Comparison of ENCODE assay signal across 8 cellular contexts in genomic region chr2:180980185-180980942, GRCh38. TPM values are rescaled to one million over a fixed set of nuclear protein-coding genes. Genes with fewer than 3 reads are reported as not detected.
DNase-seq lines count a peak whose midpoint lies in the region; ATAC-seq and TF ChIP-seq lines count a peak whose summit lies in the region.

UBE2E3 (plus strand) TSS chr2:180980605; CDS start chr2:180982043, 1,438 bp downstream.

- H3K9me3 Mint-ChIP-seq in IgD-negative memory B cell: peaks cover 0 to 2% (median 0%) of the 10 kb centered on the region in 3 donors

- peak within 1 kb of the TSS; percentile 97 for H3K27ac ChIP-seq in SJSA1
- H3K27ac ChIP-seq in neuronal stem cell (replicated peaks; ENCODE audit: low read length): peak within 1 kb of the TSS; percentile 62

- H2BK15ac ChIP-seq in neuronal stem cell (ENCODE audit: low read length): no peak within 1 kb of the TSS

- peak within 1 kb of the TSS; percentile 90 to 95 (median 93) for H3K27ac Mint-ChIP-seq in IgD-negative memory B cell

- H3K14ac ChIP-seq in neuronal stem cell (ENCODE audit: low read length): no peak within 1 kb of the TSS

- peak; percentile 79 for ATAC-seq in GM21526 (IDR thresholded peaks at IDR 0.05; ENCODE audit: low FRiP score, unreplicated experiment)

- peak within 1 kb of the TSS; percentile 92 for H3K18ac ChIP-seq in neuronal stem cell (ENCODE audit: low read length)

- no peak within 1 kb of the TSS for H2AK5ac ChIP-seq in neuronal stem cell (ENCODE audit: low read depth, low read length)

- peak within 1 kb of the TSS; percentile 87 for H3K9ac ChIP-seq in neuronal stem cell (ENCODE audit: low read depth, low read length, poor library complexity)

- H2BK5ac ChIP-seq in neuronal stem cell (ENCODE audit: low read length): peak within 1 kb of the TSS; percentile 35

- H3K36me3 ChIP-seq in SJSA1 (peaks cover 41% of the 10 kb centered on the region), neuronal stem cell (replicated peaks in 1 of 2; ENCODE audit: control insufficient read depth in 2 of 2, insufficient read depth in 2 of 2, low read length in 2 of 2) (peaks cover 0 to 12% of the 10 kb centered on the region in 2 donors)

- H3K4me1 ChIP-seq in SJSA1 (replicated peaks) (peaks cover 44% of the 10 kb centered on the region), neuronal stem cell (ENCODE audit: control insufficient read depth in 2 of 2, insufficient read depth in 1 of 2, low read depth in 1 of 2, low read length in 2 of 2) (peaks cover 9 to 12% of the 10 kb centered on the region in 2 donors)

- H3K4me2 ChIP-seq in neuronal stem cell (ENCODE audit: insufficient read depth, low read length, poor library complexity, severe bottlenecking): peak within 1 kb of the TSS; percentile 69

- H2AFZ ChIP-seq in neuronal stem cell (ENCODE audit: low read length): peak within 1 kb of the TSS; percentile 82

- H3K4me3 ChIP-seq in SJSA1: peak within 1 kb of the TSS; percentile 81
- peak within 1 kb of the TSS; percentile 62 to 88 for H3K4me3 ChIP-seq in neuronal stem cell (ENCODE audit: low read length in 2 of 2)

- H3K9me3 ChIP-seq in SJSA1 (replicated peaks): no peaks in the 10 kb centered on the region; the same call in 1 of the 2 replicates
- H3K9me3 ChIP-seq in neuronal stem cell (replicated peaks in 1 of 2; ENCODE audit: control insufficient read depth in 2 of 2, insufficient read depth in 1 of 2, low read depth in 1 of 2, low read length in 2 of 2): no peaks in the 10 kb centered on the region

- peak within 1 kb of the TSS; percentile 75 for H3K23ac ChIP-seq in neuronal stem cell (ENCODE audit: low read depth, low read length, poor library complexity)

- H3K27me3 Mint-ChIP-seq in IgD-negative memory B cell: no peaks in the 10 kb centered on the region

- H3K27me3 ChIP-seq in SJSA1 (replicated peaks) (no peaks in the 10 kb centered on the region), neuronal stem cell (ENCODE audit: control insufficient read depth in 3 of 3, insufficient read depth in 3 of 3, low read depth in 1 of 3, low read length in 3 of 3) (no peaks in the 10 kb centered on the region)

- peak within 1 kb of the TSS; percentile 58 for H4K8ac ChIP-seq in neuronal stem cell (ENCODE audit: low read depth, low read length)

- H3K4ac ChIP-seq in neuronal stem cell (ENCODE audit: low read length): peak within 1 kb of the TSS; percentile 85

- DNase-seq in DMS79 (lab: John Stamatoyannopoulos, UW) (peak; percentile 38), SJSA1 (ENCODE audit: low read depth in 1 of 2, low spot score in 2 of 2) (peak; percentile 85 to 87), foreskin melanocyte (peak; percentile 51), neuronal stem cell (ENCODE audit: low spot score) (peak; percentile 82)
- DNase-seq in activated naive CD4-positive, alpha-beta T cell (lab: John Stamatoyannopoulos, UW): peak; percentile 40 to 80 (median 64)

- H2BK12ac ChIP-seq in neuronal stem cell (ENCODE audit: low read length): no peak within 1 kb of the TSS

- no peak for TF ChIP-seq CTCF in subcutaneous adipose tissue (IDR thresholded peaks at IDR 0.05; ENCODE audit: low read depth)

- WGBS in neuronal stem cell (ENCODE audit: extremely low coverage in 2 of 2, insufficient read length in 2 of 2, insufficient replicate concordance in 1 of 2), 2 donors: no CpG with 5 or more reads among the region's 99 CpGs

- peak within 1 kb of the TSS; percentile 85 to 97 (median 96) for H3K4me3 Mint-ChIP-seq in IgD-negative memory B cell

- H3K4me1 Mint-ChIP-seq in IgD-negative memory B cell: peaks cover 21 to 34% (median 31%) of the 10 kb centered on the region in 3 donors

- peak within 1 kb of the TSS; percentile 85 for H2BK120ac ChIP-seq in neuronal stem cell (ENCODE audit: low read depth, low read length)

- no peaks in the 10 kb centered on the region for H3K36me3 Mint-ChIP-seq in IgD-negative memory B cell

- peak within 1 kb of the TSS; percentile 65 for H4K91ac ChIP-seq in neuronal stem cell (ENCODE audit: low read depth, low read length, poor library complexity)

- H3K79me1 ChIP-seq in neuronal stem cell (ENCODE audit: low read depth, low read length): no peaks in the 10 kb centered on the region

RNA-seq across cellular contexts. Expression of gene UBE2E3, which starts in this region (rescaled TPM):
- 51.6 TPM for polyA plus RNA-seq in IgD-negative memory B cell
- 208 and 209 TPM in 2 replicates for total RNA-seq in SJSA1 (2014; rRNA removed; shearing (Covaris generic))
- 212 TPM for polyA plus RNA-seq in neuronal stem cell (2013, experiment 1 of 2)
- polyA plus RNA-seq in neuronal stem cell (2013, experiment 2 of 2): 204 TPM
- 100 to 1,000 TPM in 1 of 4 donors, 10 to 100 TPM in 3; 61.2 to 114 (median 82.3) TPM for total RNA-seq in subcutaneous adipose tissue

Comparison
In these comparisons a context has a peak if more than half of its experiments do, and no peak if none do; other contexts are left out.
1. Peak in every context shown above with its lines: DNase-seq, ATAC-seq, H3K4me3 ChIP-seq and H3K27ac ChIP-seq.